Comparison of ENCODE assay signal across 10 cellular contexts in the genomic region with DNA sequence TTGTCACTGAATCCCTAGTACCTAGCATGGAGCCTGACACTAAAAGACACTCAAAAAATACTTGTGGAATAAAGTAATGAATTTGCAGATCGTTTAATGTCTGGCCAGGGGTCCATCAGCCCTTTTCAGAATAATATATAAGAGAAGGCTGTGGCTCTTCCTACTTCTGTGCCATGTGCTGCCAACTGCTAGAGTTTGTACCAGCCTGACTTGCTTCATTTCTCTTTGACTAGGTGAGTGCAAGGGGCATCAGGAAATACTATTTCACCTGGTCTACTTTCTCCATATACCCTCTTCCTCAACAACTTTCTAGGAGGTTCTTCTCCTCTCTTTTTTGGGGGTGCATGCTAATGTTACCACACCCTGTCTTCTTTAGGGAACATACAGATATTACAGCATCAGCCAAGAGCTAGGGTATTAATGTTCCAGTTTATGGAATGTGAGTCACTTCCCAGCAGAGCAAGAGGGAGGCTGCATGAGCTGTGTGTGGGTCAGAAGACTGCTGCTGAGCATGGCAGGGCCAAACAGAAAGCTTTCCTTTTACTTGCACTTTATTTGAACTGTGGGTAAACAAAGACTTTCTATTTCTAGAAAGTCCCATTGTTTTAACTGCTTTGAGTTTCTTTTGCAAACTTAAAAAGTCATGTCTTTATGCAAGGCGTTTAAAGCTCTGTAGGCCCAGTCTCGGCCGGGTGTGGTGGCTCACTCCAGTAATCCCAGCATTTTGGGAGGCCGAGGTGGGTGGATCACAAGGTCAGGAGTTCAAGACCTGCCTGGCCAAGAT.
DNase-seq lines count a peak whose midpoint lies in the region; ATAC-seq, FAIRE-seq and TF ChIP-seq lines count a peak whose summit lies in the region.
"Had no signal": no experiment of that assay in that cellular context is flagged by ENCODE, and none has a peak within 500 bp of the region (broad histone marks: within the 10 kb centered on the region; RNA-seq: fewer than 3 reads in every experiment).

No MANE protein-coding gene starts in this region.

- no peaks in the 10 kb centered on the region for H3K36me3 Mint-ChIP-seq in immature natural killer cell
- no peaks in the 10 kb centered on the region for H3K36me3 Mint-ChIP-seq in activated CD4-positive, alpha-beta memory T cell treated with anti-CD3 and anti-CD28 coated beads for 36 hours

- in situ Hi-C loops in ACHN (cut with HindIII; ENCODE audit: low pct_ligation_motif_present, low pct_unique_long_range_greater_than_20kb, low sequenced_read_pairs), result no loop called here

- no peak overlapping the region for H3K27ac Mint-ChIP-seq in immature natural killer cell
- no peak overlapping the region for H3K27ac Mint-ChIP-seq in activated CD4-positive, alpha-beta memory T cell treated with anti-CD3 and anti-CD28 coated beads for 36 hours
- H3K27ac Mint-ChIP-seq: B cell had no signal

- H3K4me1 ChIP-seq in esophagus muscularis mucosa (peaks cover 16 to 39% (median 31%) of the 10 kb centered on the region in 4 donors), mucosa of descending colon (ENCODE audit: low read depth) (no peaks in the 10 kb centered on the region)

- H3K9me3 ChIP-seq in esophagus muscularis mucosa, result peaks cover 0 to under 1% (median 0%) of the 10 kb centered on the region in 4 donors
- no peaks in the 10 kb centered on the region for H3K9me3 ChIP-seq in mucosa of descending colon

- POLR2A ChIA-PET in activated CD4-positive, alpha-beta memory T cell treated with anti-CD3 and anti-CD28 coated beads for 36 hours (lab: Charles Lee), result no interaction called here

- TF ChIP-seq CTCF in esophagus muscularis mucosa (IDR thresholded peaks at IDR 0.05) (no peak), mucosa of descending colon (IDR thresholded peaks at IDR 0.05) (no peak)

- intact Hi-C loops in esophagus muscularis mucosa (cut with DNase I), result no loop called here
- intact Hi-C loops in mucosa of descending colon (cut with DNase I, micrococcal nuclease), result no loop called here
- intact Hi-C loops in activated CD4-positive, alpha-beta memory T cell treated with anti-CD3 and anti-CD28 coated beads for 36 hours (cut with micrococcal nuclease), result no loop called here

- H3K9me3 Mint-ChIP-seq in immature natural killer cell, result peaks cover 0 to 13% (median 0%) of the 10 kb centered on the region in 6 donors
- no peaks in the 10 kb centered on the region for H3K9me3 Mint-ChIP-seq in activated CD4-positive, alpha-beta memory T cell treated with anti-CD3 and anti-CD28 coated beads for 36 hours

- TF ChIP-seq POLR2A in esophagus muscularis mucosa (IDR thresholded peaks at IDR 0.05; ENCODE audit: low read depth), result no peak

- H3K4me3 ChIP-seq in esophagus muscularis mucosa, result no peak overlapping the region
- H3K4me3 ChIP-seq in mucosa of descending colon, result no peak overlapping the region

- H3K4me1 Mint-ChIP-seq in immature natural killer cell, result no peaks in the 10 kb centered on the region
- H3K4me1 Mint-ChIP-seq in activated CD4-positive, alpha-beta memory T cell treated with anti-CD3 and anti-CD28 coated beads for 36 hours (ENCODE audit: low read depth), result no peaks in the 10 kb centered on the region
- H3K4me1 Mint-ChIP-seq: B cell had no signal

- no peak overlapping the region for H3K4me3 Mint-ChIP-seq in immature natural killer cell
- no peak overlapping the region for H3K4me3 Mint-ChIP-seq in activated CD4-positive, alpha-beta memory T cell treated with anti-CD3 and anti-CD28 coated beads for 36 hours
- H3K4me3 Mint-ChIP-seq: B cell had no signal

- TF ChIP-seq EP300 in esophagus muscularis mucosa (IDR thresholded peaks at IDR 0.05), result peak; percentile 70

- CTCF ChIA-PET in activated CD4-positive, alpha-beta memory T cell treated with anti-CD3 and anti-CD28 coated beads for 36 hours (lab: Charles Lee), result no interaction called here

- peak; percentile 84 for ATAC-seq in mucosa of descending colon
- no peak for ATAC-seq in HG03342 (IDR thresholded peaks at IDR 0.05; ENCODE audit: unreplicated experiment)
- ATAC-seq: HCT116 had no signal

- DNase-seq in ACHN (peak; percentile 8), RCC 7860 (ENCODE audit: low spot score) (peak; percentile 17), esophagus muscularis mucosa (ENCODE audit: extremely low spot score) (no peak), mucosa of descending colon (no peak), immature natural killer cell (no peak)
- no peak for DNase-seq in stimulated activated CD4-positive, alpha-beta T cell treated with anti-CD3 and anti-CD28 coated beads, Interleukin-12 subunit alpha, Interleukin-12 subunit beta, amount 100 ng/mL, for 4 hours
- no peak for DNase-seq in activated CD4-positive, alpha-beta memory T cell treated with anti-CD3 and anti-CD28 coated beads for 36 hours

- FAIRE-seq in RCC 7860 (lab: Jason Lieb, UNC), result no peak

- H3K36me3 ChIP-seq in esophagus muscularis mucosa, result no peaks in the 10 kb centered on the region
- H3K36me3 ChIP-seq in mucosa of descending colon (ENCODE audit: low read depth), result no peaks in the 10 kb centered on the region

- WGBS in esophagus muscularis mucosa, result 55% methylated on average over 5 of the region's 5 CpGs

- H3K27ac ChIP-seq in esophagus muscularis mucosa (replicated peaks in 1 of 4), result peak overlapping the region; percentile 52 to 77 (median 74)

- H3K27me3 Mint-ChIP-seq in immature natural killer cell (ENCODE audit: low read depth in 3 of 3), result peaks cover 0 to 5% (median 2%) of the 10 kb centered on the region in 3 donors
- no peaks in the 10 kb centered on the region for H3K27me3 Mint-ChIP-seq in activated CD4-positive, alpha-beta memory T cell treated with anti-CD3 and anti-CD28 coated beads for 36 hours
- H3K27me3 Mint-ChIP-seq: B cell had no signal

- H3K27me3 ChIP-seq in esophagus muscularis mucosa, result no peaks in the 10 kb centered on the region

Comparison
In these comparisons a context has a peak if more than half of its experiments do, and no peak if none do; other contexts are left out.
1. DNase-seq: peak in ACHN (single experiment) and RCC 7860 (single experiment); none in esophagus muscularis mucosa (single experiment), mucosa of descending colon (0 of 3), immature natural killer cell (0 of 3), stimulated activated CD4-positive, alpha-beta T cell treated with anti-CD3 and anti-CD28 coated beads, Interleukin-12 subunit alpha, Interleukin-12 subunit beta, amount 100 ng/mL, for 4 hours (single experiment) and activated CD4-positive, alpha-beta memory T cell treated with anti-CD3 and anti-CD28 coated beads for 36 hours (single experiment).